In genomic region chr9:16434522-16434921, GRCh38 we compare ENCODE assay signal across 17 cellular contexts.
A peak's percentile ranks its signal among the peaks of the same experiment; 100 is the strongest.
DNase-seq lines count a peak whose midpoint lies in the region; ATAC-seq and TF ChIP-seq lines count a peak whose summit lies in the region.
"Had no signal": no experiment of that assay in that cellular context is flagged by ENCODE, and none has a peak within 500 bp of the region (broad histone marks: within the 10 kb centered on the region; RNA-seq: fewer than 3 reads in every experiment).

No MANE protein-coding gene starts in this region.

- no peak for TF ChIP-seq CTCF in mucosa of descending colon (IDR thresholded peaks at IDR 0.05)

- no peaks in the 10 kb centered on the region for H3K36me3 ChIP-seq in mucosa of descending colon (ENCODE audit: low read depth)

- H3K4me3 ChIP-seq in mucosa of descending colon: no peak overlapping the region

- DNase-seq in GM04504 (ENCODE audit: low read depth): peak; percentile 28
- peak; percentile 77 for DNase-seq in fibroblast of peridontal ligament (ENCODE audit: extremely low read depth)
- no peak for DNase-seq in mucosa of descending colon
- no peak for DNase-seq in activated CD8-positive, alpha-beta memory T cell treated with anti-CD3 and anti-CD28 coated beads for 24 hours
- no peak for DNase-seq in ecto neural progenitor cell (ENCODE audit: low spot score)
- DNase-seq: activated CD4-positive, alpha-beta T cell treated with anti-CD3 and anti-CD28 coated beads, Interleukin-2, amount 50 U/mL, for 4 hours; activated CD8-positive, alpha-beta memory T cell treated with anti-CD3 and anti-CD28 coated beads, Interleukin-2, amount 50 U/mL, for 48 hours; DMS79 treated with DMSO at 0.1 percent for 48 hours; GOT3; hippocampal formation; NCI-H1436; RPMI8226; T-helper 9 cell had no signal

- ATAC-seq in SK-N-SH treated with all-trans-retinoic acid at 6 μM for 48 hours (peak; percentile 96), mucosa of descending colon (no peak), GM18858 (IDR thresholded peaks at IDR 0.05; ENCODE audit: unreplicated experiment) (no peak)
- ATAC-seq: sciatic nerve, WTC11 had no signal

- H3K9me3 ChIP-seq in mucosa of descending colon: no peaks in the 10 kb centered on the region

- no peaks in the 10 kb centered on the region for H3K4me1 ChIP-seq in mucosa of descending colon (ENCODE audit: low read depth)

- intact Hi-C loops in mucosa of descending colon (cut with DNase I, micrococcal nuclease): no loop called here

TF ChIP-seq in SK-N-SH treated with all-trans-retinoic acid at 6 μM for 48 hours, 23 proteins besides CTCF, POLR2A, EP300 and RAD21:
- TF ChIP-seq CSDC2 (CRISPR knock-in tag; IDR thresholded peaks at IDR 0.05): no peak
- TF ChIP-seq ESRRG (CRISPR knock-in tag; IDR thresholded peaks at IDR 0.05): no peak
- no peak for TF ChIP-seq CSRNP3 (CRISPR knock-in tag; IDR thresholded peaks at IDR 0.05)
- no peak for TF ChIP-seq PPARA (CRISPR knock-in tag; IDR thresholded peaks at IDR 0.05; ENCODE audit: borderline replicate concordance)
- TF ChIP-seq SNAI2 (CRISPR knock-in tag; IDR thresholded peaks at IDR 0.05): no peak
- TF ChIP-seq ZC3H10 (CRISPR knock-in tag; IDR thresholded peaks at IDR 0.05): no peak
- no peak for TF ChIP-seq OSR1 (CRISPR knock-in tag; IDR thresholded peaks at IDR 0.05)
- no peak for TF ChIP-seq ZNF70 (CRISPR knock-in tag; IDR thresholded peaks at IDR 0.05)
- no peak for TF ChIP-seq BACH2 (CRISPR knock-in tag; IDR thresholded peaks at IDR 0.05; ENCODE audit: borderline replicate concordance)
- no peak for TF ChIP-seq TSHZ2 (CRISPR knock-in tag; IDR thresholded peaks at IDR 0.05)
- TF ChIP-seq GLIS3 (CRISPR knock-in tag; IDR thresholded peaks at IDR 0.05): no peak
- no peak for TF ChIP-seq ARNTL (CRISPR knock-in tag; IDR thresholded peaks at IDR 0.05; ENCODE audit: borderline replicate concordance, low read depth)
- no peak for TF ChIP-seq ZNF565 (CRISPR knock-in tag; conservative IDR thresholded peaks at IDR 0.05; ENCODE audit: low read depth)
- no peak for TF ChIP-seq RARB (CRISPR knock-in tag; IDR thresholded peaks at IDR 0.05)
- TF ChIP-seq ZFP3 (CRISPR knock-in tag; IDR thresholded peaks at IDR 0.05): no peak
- no peak for TF ChIP-seq PATZ1 (CRISPR knock-in tag; IDR thresholded peaks at IDR 0.05; ENCODE audit: borderline replicate concordance)
- no peak for TF ChIP-seq CREB5 (CRISPR knock-in tag; IDR thresholded peaks at IDR 0.05; ENCODE audit: low read depth)
- no peak for TF ChIP-seq ZFP30 (CRISPR knock-in tag; IDR thresholded peaks at IDR 0.05)

Comparison
In these comparisons a context has a peak if more than half of its experiments do, and no peak if none do; other contexts are left out.
1. DNase-seq: peak in GM04504 (single experiment) and fibroblast of peridontal ligament (single experiment); none in mucosa of descending colon (0 of 3), activated CD8-positive, alpha-beta memory T cell treated with anti-CD3 and anti-CD28 coated beads for 24 hours (single experiment) and ecto neural progenitor cell (single experiment).